9 cellular contexts compared by ENCODE assay signal in genomic region chr6:11354019-11354418, GRCh38.
DNase-seq lines count a peak whose midpoint lies in the region; TF ChIP-seq lines count a peak whose summit lies in the region.
"Had no signal": no experiment of that assay in that cellular context is flagged by ENCODE, and none has a peak within 500 bp of the region (broad histone marks: within the 10 kb centered on the region; RNA-seq: fewer than 3 reads in every experiment).

No MANE protein-coding gene starts in this region.

- peak overlapping the region; percentile 62 to 86 (median 82) for H3K27ac ChIP-seq in esophagus squamous epithelium

- TF ChIP-seq CTCF in esophagus squamous epithelium (IDR thresholded peaks at IDR 0.05): no peak

- no peak overlapping the region for H3K4me3 ChIP-seq in esophagus squamous epithelium
- H3K4me3 ChIP-seq: A549 had no signal

- no peaks in the 10 kb centered on the region for H3K9me3 ChIP-seq in esophagus squamous epithelium
- H3K9me3 ChIP-seq: A549 had no signal

- H3K27me3 ChIP-seq in esophagus squamous epithelium: no peaks in the 10 kb centered on the region

- intact Hi-C loops in esophagus squamous epithelium (cut with DNase I): no loop called here

- no peaks in the 10 kb centered on the region for H3K36me3 ChIP-seq in esophagus squamous epithelium

- TF ChIP-seq POLR2A in esophagus squamous epithelium (IDR thresholded peaks at IDR 0.05): no peak

- peak; percentile 87 for DNase-seq in activated effector memory CD4-positive, alpha-beta T cell treated with anti-CD3 and anti-CD28 coated beads, Interleukin-2, amount 50 U/mL, for 16 hours
- DNase-seq in activated effector memory CD4-positive, alpha-beta T cell treated with Interleukin-2 at 50 U/mL for 16 hours: no peak
- peak; percentile 63 for DNase-seq in activated CD8-positive, alpha-beta memory T cell treated with anti-CD3 and anti-CD28 coated beads, Interleukin-2, amount 50 U/mL, for 24 hours (ENCODE audit: extremely low read depth)
- no peak for DNase-seq in esophagus squamous epithelium (lab: John Stamatoyannopoulos, UW)
- DNase-seq in smooth muscle cell of the brain vasculature (ENCODE audit: low read depth, low spot score): peak; percentile 43
- DNase-seq in SHP77 treated with DMSO at 0.1 percent for 48 hours (lab: John Stamatoyannopoulos, UW): no peak
- no peak for DNase-seq in cerebellar cortex (ENCODE audit: low spot score)
- no peak for DNase-seq in NOMO-1 (lab: John Stamatoyannopoulos, UW; ENCODE audit: unreplicated experiment in 2 of 2)

- H3K4me1 ChIP-seq in esophagus squamous epithelium: peaks cover 28 to 57% (median 29%) of the 10 kb centered on the region in 3 donors

- 4 to 19% methylated on average over 4 of the region's 4 CpGs for WGBS in esophagus squamous epithelium, 2 donors

Comparison
In these comparisons a context has a peak if more than half of its experiments do, and no peak if none do; other contexts are left out.
1. DNase-seq: peak in activated effector memory CD4-positive, alpha-beta T cell treated with anti-CD3 and anti-CD28 coated beads, Interleukin-2, amount 50 U/mL, for 16 hours (single experiment), activated CD8-positive, alpha-beta memory T cell treated with anti-CD3 and anti-CD28 coated beads, Interleukin-2, amount 50 U/mL, for 24 hours (single experiment) and smooth muscle cell of the brain vasculature (single experiment); none in activated effector memory CD4-positive, alpha-beta T cell treated with Interleukin-2 at 50 U/mL for 16 hours (single experiment), esophagus squamous epithelium (single experiment), SHP77 treated with DMSO at 0.1 percent for 48 hours (single experiment), cerebellar cortex (single experiment) and NOMO-1 (0 of 2).